Comparison of ENCODE assay signal across 9 cellular contexts in the genomic region with DNA sequence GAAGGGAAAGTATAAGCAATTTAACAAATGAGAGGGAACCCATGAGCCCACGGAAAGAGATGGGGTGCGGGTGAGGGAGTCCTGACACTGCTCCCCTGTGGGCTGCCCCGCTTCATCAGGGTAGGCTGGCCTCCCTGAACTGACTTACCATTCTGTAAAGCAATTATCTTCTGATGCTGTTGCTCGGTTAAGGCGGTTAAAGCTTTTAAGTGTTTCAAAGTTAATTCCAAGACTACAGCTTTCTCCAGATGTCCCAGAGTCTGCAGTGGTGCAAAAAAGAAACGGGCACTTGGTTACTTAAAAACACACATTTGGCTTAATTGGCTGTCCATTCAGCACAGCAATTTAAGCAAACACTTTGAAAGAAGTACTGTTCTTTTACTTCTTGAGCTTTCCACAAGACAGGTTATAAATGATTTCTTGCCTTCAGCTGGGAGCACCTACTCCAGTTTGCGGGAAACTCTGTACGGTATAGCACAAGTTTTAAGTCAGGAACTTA. TPM values are rescaled to one million over a fixed set of nuclear protein-coding genes. Genes with fewer than 3 reads are reported as not detected.
DNase-seq lines count a peak whose midpoint lies in the region; ATAC-seq and TF ChIP-seq lines count a peak whose summit lies in the region.
"Had no signal": no experiment of that assay in that cellular context is flagged by ENCODE, and none has a peak within 500 bp of the region (broad histone marks: within the 10 kb centered on the region; RNA-seq: fewer than 3 reads in every experiment).

No MANE protein-coding gene starts in this region.

- H4K20me1 ChIP-seq in H9 (ENCODE audit: control insufficient read depth, insufficient read depth, insufficient read length): no peaks in the 10 kb centered on the region

- no peak overlapping the region for H3T11ph ChIP-seq in H9 (ENCODE audit: low read length)

- H3K9ac ChIP-seq in H9 (ENCODE audit: extremely low read depth, insufficient read length, low read length): no peak overlapping the region
- H3K9ac ChIP-seq in skeletal muscle satellite cell (ENCODE audit: low read depth, low read length): peak overlapping the region; percentile 75

- DNase-seq in H9 (no peak), activated B cell treated with CpG ODN at 0.5 μM for 24 hours (no peak), HuH-7.5 (ENCODE audit: low spot score) (no peak), GDM1 (lab: John Stamatoyannopoulos, UW) (no peak)
- DNase-seq in stimulated activated CD8-positive, alpha-beta memory T cell treated with anti-CD3 and anti-CD28 coated beads, Interleukin-4, amount 100 ng/mL, for 48 hours: no peak

- H3K56ac ChIP-seq in H9 (ENCODE audit: insufficient read length, low read depth, low read length): no peak overlapping the region

- H3K23me2 ChIP-seq in H9 (ENCODE audit: insufficient read length, low read depth, low read length, poor library complexity, severe bottlenecking): peaks cover 32% of the 10 kb centered on the region

- H3K4me1 Mint-ChIP-seq in H9 (peaks cover 32 to 49% of the 10 kb centered on the region in 2 experiments), activated B cell treated with CpG ODN at 0.5 μM for 24 hours (peaks cover 66% of the 10 kb centered on the region)

- no CpG with 5 or more reads among the region's 8 CpGs for WGBS in H9 (ENCODE audit: extremely low coverage, insufficient read length, low lambda C conversion rate)
- WGBS in gastroesophageal sphincter (ENCODE audit: low coverage in 1 of 2), 2 donors: 3 to 7% methylated on average over 7 to 8 of the region's 8 CpGs

- no peak overlapping the region for H2BK12ac ChIP-seq in H9 (ENCODE audit: insufficient read length, low read depth, low read length)

- no peak overlapping the region for H4K8ac ChIP-seq in H9 (replicated peaks; ENCODE audit: insufficient read length, low read depth, low read length)

- no peak overlapping the region for H2AFZ ChIP-seq in H9 (ENCODE audit: low read length)

- H3K27me3 Mint-ChIP-seq in H9 (ENCODE audit: low read depth) (peaks cover 93% of the 10 kb centered on the region), activated B cell treated with CpG ODN at 0.5 μM for 24 hours (no peaks in the 10 kb centered on the region)

- H3K4me3 Mint-ChIP-seq in H9: peak overlapping the region; percentile 59 to 87
- peak overlapping the region; percentile 96 for H3K4me3 Mint-ChIP-seq in activated B cell treated with CpG ODN at 0.5 μM for 24 hours

- no peak overlapping the region for H2BK20ac ChIP-seq in H9 (ENCODE audit: low read depth, low read length, poor library complexity, severe bottlenecking)

- no peak for TF ChIP-seq POLR2A in gastroesophageal sphincter (IDR thresholded peaks at IDR 0.05)

- CTCF ChIA-PET in activated B cell treated with CpG ODN at 0.5 μM for 24 hours (lab: Charles Lee): interaction anchor here (0.6 to 8.5 kb wide), 15 partner anchors 9 to 491 kb away, joined by 3 to 74 read pairs (median 4); no protein-coding TSS in a partner anchor

- peaks cover 53% of the 10 kb centered on the region for H3K27me3 ChIP-seq in H9 (ENCODE audit: insufficient read depth, low read length)
- no peaks in the 10 kb centered on the region for H3K27me3 ChIP-seq in gastroesophageal sphincter
- H3K27me3 ChIP-seq in skeletal muscle satellite cell (ENCODE audit: control insufficient read depth, insufficient read depth, low read length): peaks cover 4% of the 10 kb centered on the region

- H3K9me3 ChIP-seq in H9 (ENCODE audit: control insufficient read depth, low read depth, low read length): no peaks in the 10 kb centered on the region
- no peaks in the 10 kb centered on the region for H3K9me3 ChIP-seq in gastroesophageal sphincter
- H3K9me3 ChIP-seq in skeletal muscle satellite cell (replicated peaks; ENCODE audit: low read length): no peaks in the 10 kb centered on the region

- H3K9me3 Mint-ChIP-seq in H9 (peaks cover 0 to 4% of the 10 kb centered on the region in 2 experiments; a peak in 1 of 5 replicates), activated B cell treated with CpG ODN at 0.5 μM for 24 hours (no peaks in the 10 kb centered on the region)

- H3K14ac ChIP-seq in H9 (ENCODE audit: insufficient read depth, low read length): no peak overlapping the region

- H3K79me2 ChIP-seq in H9 (ENCODE audit: insufficient read depth, low read length): no peaks in the 10 kb centered on the region

- H3K36me3 ChIP-seq in gastroesophageal sphincter (no peaks in the 10 kb centered on the region), skeletal muscle satellite cell (ENCODE audit: insufficient read depth, low read length) (no peaks in the 10 kb centered on the region)

- H4K91ac ChIP-seq in H9 (ENCODE audit: insufficient read length, low read depth, low read length): no peak overlapping the region

- peaks cover 0 to 4% (median 0%) of the 10 kb centered on the region in 3 experiments; a peak in 1 of 7 replicates for H3K36me3 Mint-ChIP-seq in H9 (ENCODE audit: insufficient read depth in 1 of 3, low read depth in 3 of 3)
- H3K36me3 Mint-ChIP-seq in activated B cell treated with CpG ODN at 0.5 μM for 24 hours (ENCODE audit: low read depth): peaks cover 18% of the 10 kb centered on the region

- H2AK5ac ChIP-seq in H9 (ENCODE audit: insufficient read length, low read length): no peak overlapping the region

- H3K4me1 ChIP-seq in H9 (ENCODE audit: insufficient read depth, low read length) (peaks cover 3% of the 10 kb centered on the region; the same call in 1 of the 2 replicates), gastroesophageal sphincter (peaks cover 0 to 61% (median 4%) of the 10 kb centered on the region in 3 donors), skeletal muscle satellite cell (ENCODE audit: control insufficient read depth, insufficient read depth, low read length) (peaks cover 25% of the 10 kb centered on the region)

- H3K27ac Mint-ChIP-seq in H9: 0 out of 7 replicates have a peak overlapping the region, but pooled peaks of 1 of the 3 experiments have one; percentile 48
- peak overlapping the region; percentile 97 for H3K27ac Mint-ChIP-seq in activated B cell treated with CpG ODN at 0.5 μM for 24 hours

- H3K79me1 ChIP-seq in H9 (ENCODE audit: insufficient read depth, low read depth, low read length, poor library complexity, severe bottlenecking): no peaks in the 10 kb centered on the region

- no peak overlapping the region for H3K18ac ChIP-seq in H9 (ENCODE audit: insufficient read length, low read depth, low read length)

- H4K5ac ChIP-seq in H9 (ENCODE audit: insufficient read length, low read depth, low read length): no peak overlapping the region

- H3K4me2 ChIP-seq in H9 (ENCODE audit: insufficient read depth, insufficient read length, low read length) (peak overlapping the region; percentile 87), skeletal muscle satellite cell (ENCODE audit: low read length) (peak overlapping the region; percentile 100)

- H3K4ac ChIP-seq in H9 (ENCODE audit: low read depth, low read length): no peak overlapping the region

- TF ChIP-seq EP300 in gastroesophageal sphincter (IDR thresholded peaks at IDR 0.05): no peak

- H2BK15ac ChIP-seq in H9 (ENCODE audit: low read depth, low read length): no peak overlapping the region

- H3K4me3 ChIP-seq in gastroesophageal sphincter (peak overlapping the region; percentile 53 to 70), skeletal muscle satellite cell (ENCODE audit: low read length) (peak overlapping the region; percentile 76)

- no peak overlapping the region for H3K23ac ChIP-seq in H9 (ENCODE audit: insufficient read length, low read depth, low read length)

- H2BK120ac ChIP-seq in H9 (ENCODE audit: low read depth, low read length, poor library complexity, severe bottlenecking): no peak overlapping the region

- ATAC-seq in activated B cell treated with CpG ODN at 0.5 μM for 24 hours (ENCODE audit: low read depth) (no peak), gastroesophageal sphincter (no peak), HG03432 (IDR thresholded peaks at IDR 0.05; ENCODE audit: unreplicated experiment) (no peak)

- H3K27ac ChIP-seq in H9 (ENCODE audit: insufficient read length, low read depth, low read length) (no peak overlapping the region), gastroesophageal sphincter (peak overlapping the region; percentile 96 to 98 (median 98))

- no peak overlapping the region for H2BK5ac ChIP-seq in H9 (ENCODE audit: insufficient read length, low read length)

- POLR2A ChIA-PET in activated B cell treated with CpG ODN at 0.5 μM for 24 hours (lab: Charles Lee): interaction anchor here (0.5 to 9.3 kb wide), 14 partner anchors 9 to 397 kb away, joined by 3 to 189 read pairs (median 6); a partner anchor contains a TSS

- no peak for TF ChIP-seq CTCF in H9 (conservative IDR thresholded peaks at IDR 0.05)
- TF ChIP-seq CTCF in activated B cell treated with CpG ODN at 0.5 μM for 24 hours (IDR thresholded peaks at IDR 0.05): no peak
- TF ChIP-seq CTCF in gastroesophageal sphincter (IDR thresholded peaks at IDR 0.05): no peak

- intact Hi-C loops in activated B cell treated with CpG ODN at 0.5 μM for 24 hours (cut with micrococcal nuclease): loop anchor here (1.0 to 2.0 kb wide), 2 partner anchors 9 to 63 kb away; no protein-coding TSS in a partner anchor

RNA-seq across cellular contexts. Expression of a gene that starts 1.3 kb away (rescaled TPM):
- total RNA-seq in H9 (2021) (0.33 and 0.90 TPM in 2 replicates), activated B cell treated with CpG ODN at 0.5 μM for 24 hours (34.5 and 40.5 TPM in 2 replicates), gastroesophageal sphincter (10 to 100 TPM in 3 of 4 donors, 1 to 10 TPM in 1; 5.3 to 91.2 (median 21.7) TPM)
- total RNA-seq in skeletal muscle satellite cell (2012; rRNA removed): 1.5 and 2.2 TPM in 2 replicates
- total RNA-seq: T-helper 1 cell treated with Interleukin-12 subunit alpha and Interleukin-12 subunit beta and Interleukin-4 antibody, amounts not matched to agents 30 ng/mL and 1 ng/mL, for 36 hours had no signal
